4 cellular contexts compared by ENCODE assay signal in the genomic region with DNA sequence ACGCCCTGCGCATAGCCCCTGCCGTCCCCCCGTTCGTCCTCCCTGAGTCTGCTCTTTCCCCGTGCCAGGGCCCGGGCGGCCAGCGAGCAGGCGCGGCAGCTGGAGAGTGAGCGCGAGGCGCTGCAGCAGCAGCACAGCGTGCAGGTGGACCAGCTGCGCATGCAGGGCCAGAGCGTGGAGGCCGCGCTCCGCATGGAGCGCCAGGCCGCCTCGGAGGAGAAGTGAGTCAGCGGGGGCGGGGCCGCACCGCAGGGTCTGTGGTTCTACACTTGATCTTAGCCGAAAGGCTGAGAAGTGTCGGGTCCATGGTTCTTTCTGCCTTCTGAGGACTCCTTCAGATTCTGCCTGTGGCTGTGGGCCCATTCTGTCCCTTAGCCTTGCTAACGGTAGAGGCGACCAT. TPM values are rescaled to one million over a fixed set of nuclear protein-coding genes. Genes with fewer than 3 reads are reported as not detected.
"Had no signal": no experiment of that assay in that cellular context is flagged by ENCODE, and none has a peak within 500 bp of the region (broad histone marks: within the 10 kb centered on the region; RNA-seq: fewer than 3 reads in every experiment).

No MANE protein-coding gene starts in this region.

RNA-seq across cellular contexts. Expression of a gene that starts 24.6 kb away (rescaled TPM):
- total RNA-seq: H4, H7, HepG2, HFFc6 had no signal
- polyA plus RNA-seq: HepG2 had no signal

RNA-seq across cellular contexts. Expression of a gene that starts 58.7 kb away (rescaled TPM):
- total RNA-seq: H4, H7, HepG2, HFFc6 had no signal
- polyA plus RNA-seq: HepG2 had no signal
